In the genomic region with DNA sequence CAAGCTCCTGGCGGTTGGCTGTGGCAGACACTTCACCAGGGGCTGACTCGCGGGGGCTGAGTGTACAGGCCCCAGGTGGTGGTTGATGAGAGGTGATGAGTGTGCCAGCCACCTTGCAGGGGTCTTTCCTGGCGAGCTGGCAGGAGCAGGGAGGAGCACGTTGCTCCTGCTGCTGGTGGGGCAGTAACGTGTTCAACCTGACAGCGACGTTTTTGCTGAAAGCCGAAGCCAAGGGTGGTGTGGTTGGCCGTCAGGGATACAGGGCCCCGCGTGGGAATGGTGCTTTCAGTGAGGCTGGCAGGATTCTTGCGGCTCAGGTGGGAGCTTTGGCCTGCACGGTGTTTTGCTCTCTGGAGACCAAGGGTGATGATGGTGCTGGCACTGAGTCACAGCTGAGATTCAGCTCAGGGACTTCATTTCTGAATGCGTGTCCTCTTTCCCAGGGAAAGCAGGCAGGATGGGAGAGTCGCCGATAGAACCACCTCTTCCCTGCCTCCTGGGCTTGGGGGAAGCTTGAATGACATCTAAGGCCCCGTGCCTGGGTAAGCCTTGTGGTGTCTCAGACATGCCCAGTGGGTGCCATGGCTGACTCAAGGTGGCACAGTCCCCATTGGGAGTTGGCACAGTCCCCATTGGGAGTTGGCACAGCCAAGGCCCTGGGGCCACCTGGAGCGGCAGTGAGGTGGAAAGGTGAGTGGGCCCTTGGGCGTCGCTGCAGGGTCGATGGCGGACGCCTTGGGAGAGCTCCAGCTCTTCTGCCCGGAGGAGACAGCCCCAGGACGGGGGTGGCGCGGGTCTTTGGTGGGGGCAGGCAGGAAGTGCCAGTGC, we compare ENCODE assay signal across 9 cellular contexts. TPM values are rescaled to one million over a fixed set of nuclear protein-coding genes. Genes with fewer than 3 reads are reported as not detected.
A peak's percentile ranks its signal among the peaks of the same experiment; 100 is the strongest.
DNase-seq lines count a peak whose midpoint lies in the region; ATAC-seq and TF ChIP-seq lines count a peak whose summit lies in the region.
"Had no signal": no experiment of that assay in that cellular context is flagged by ENCODE, and none has a peak within 500 bp of the region (broad histone marks: within the 10 kb centered on the region; RNA-seq: fewer than 3 reads in every experiment).

No MANE protein-coding gene starts in this region.

- peak overlapping the region; percentile 83 to 91 for H3K18ac ChIP-seq in mesenchymal stem cell (ENCODE audit: low read depth in 1 of 2, low read length in 2 of 2)

- H3K4me1 ChIP-seq in mesenchymal stem cell (ENCODE audit: control insufficient read depth, insufficient read depth, low read depth, low read length) (peaks cover 56% of the 10 kb centered on the region), thymus (ENCODE audit: control insufficient read depth, insufficient read depth, low read length) (no peaks in the 10 kb centered on the region)

- H3K27me3 Mint-ChIP-seq in activated CD4-positive, alpha-beta T cell treated with anti-CD3 and anti-CD28 coated beads for 36 hours, result no peaks in the 10 kb centered on the region

- POLR2A ChIA-PET in activated CD4-positive, alpha-beta T cell treated with anti-CD3 and anti-CD28 coated beads for 36 hours (lab: Charles Lee), result no interaction called here

- no peak for TF ChIP-seq CTCF in GM13976 (IDR thresholded peaks at IDR 0.05; ENCODE audit: borderline replicate concordance, control extremely low read depth, extremely low read depth, insufficient read depth, missing control alignments)

- H4K8ac ChIP-seq in mesenchymal stem cell (ENCODE audit: low read length), result peak overlapping the region; percentile 90

- H2AFZ ChIP-seq in mesenchymal stem cell (ENCODE audit: low read depth, low read length), result no peak overlapping the region

- H4K91ac ChIP-seq in mesenchymal stem cell (ENCODE audit: low read length), result peak overlapping the region; percentile 96

- no peaks in the 10 kb centered on the region for H3K9me3 ChIP-seq in mesenchymal stem cell (ENCODE audit: control insufficient read depth, low read length)
- H3K9me3 ChIP-seq in thymus (ENCODE audit: control insufficient read depth), result no peaks in the 10 kb centered on the region

- H3K27me3 ChIP-seq in mesenchymal stem cell (ENCODE audit: control insufficient read depth in 1 of 2, insufficient read depth in 1 of 2, low read length in 2 of 2) (no peaks in the 10 kb centered on the region), thymus (ENCODE audit: control insufficient read depth, insufficient read depth) (no peaks in the 10 kb centered on the region)

- intact Hi-C loops in activated CD4-positive, alpha-beta T cell treated with anti-CD3 and anti-CD28 coated beads for 36 hours (cut with DNase I, micrococcal nuclease), result no loop called here

- H3K36me3 Mint-ChIP-seq in activated CD4-positive, alpha-beta T cell treated with anti-CD3 and anti-CD28 coated beads for 36 hours (ENCODE audit: low read depth), result peaks cover 41% of the 10 kb centered on the region

- in situ Hi-C loops in GM13976 (cut with MboI; ENCODE audit: low sequenced_read_pairs, unreplicated experiment), result no loop called here

- peak overlapping the region; percentile 83 for H2BK120ac ChIP-seq in mesenchymal stem cell (ENCODE audit: low read depth, low read length)

- peak overlapping the region; percentile 71 to 91 for H3K4ac ChIP-seq in mesenchymal stem cell (ENCODE audit: low read depth in 1 of 2, low read length in 2 of 2)

- H3K4me2 ChIP-seq in mesenchymal stem cell (ENCODE audit: low read length, poor library complexity, severe bottlenecking), result peak overlapping the region; percentile 65

- peaks cover 5% of the 10 kb centered on the region for H3K79me1 ChIP-seq in mesenchymal stem cell (replicated peaks; ENCODE audit: low read length, poor library complexity, severe bottlenecking)

- H3K36me3 ChIP-seq in mesenchymal stem cell (ENCODE audit: control insufficient read depth in 1 of 2, insufficient read depth in 2 of 2, low read depth in 1 of 2, low read length in 2 of 2) (peaks cover 40 to 62% of the 10 kb centered on the region in 2 experiments), thymus (ENCODE audit: control insufficient read depth, insufficient read depth) (peaks cover 68% of the 10 kb centered on the region)

- H3K4me1 Mint-ChIP-seq in activated CD4-positive, alpha-beta T cell treated with anti-CD3 and anti-CD28 coated beads for 36 hours, result peaks cover 52% of the 10 kb centered on the region

- H2BK15ac ChIP-seq in mesenchymal stem cell (ENCODE audit: low read depth, poor library complexity, severe bottlenecking), result no peak overlapping the region

- ATAC-seq in activated CD4-positive, alpha-beta T cell treated with anti-CD3 and anti-CD28 coated beads for 36 hours, result no peak
- no peak for ATAC-seq in GM18498 (IDR thresholded peaks at IDR 0.05; ENCODE audit: unreplicated experiment)

- peak overlapping the region; percentile 85 for H3K9ac ChIP-seq in mesenchymal stem cell (ENCODE audit: low read length)

- peak overlapping the region in 1 of 2 experiments; percentile 60 for H3K23ac ChIP-seq in mesenchymal stem cell (ENCODE audit: low read length in 2 of 2)

- H3K27ac Mint-ChIP-seq in activated CD4-positive, alpha-beta T cell treated with anti-CD3 and anti-CD28 coated beads for 36 hours, result peak overlapping the region; percentile 69

- peak overlapping the region; percentile 59 to 95 for H2BK12ac ChIP-seq in mesenchymal stem cell (ENCODE audit: low read length in 2 of 2)

- CTCF ChIA-PET in activated CD4-positive, alpha-beta T cell treated with anti-CD3 and anti-CD28 coated beads for 36 hours (lab: Charles Lee), result interaction anchor here (0.7 to 1.0 kb wide), 2 partner anchors 11 to 376 kb away, joined by 3 to 4 read pairs; no protein-coding TSS in a partner anchor

- no peak for DNase-seq in activated CD4-positive, alpha-beta T cell treated with anti-CD3 and anti-CD28 coated beads for 36 hours
- no peak for DNase-seq in activated CD4-positive, alpha-beta T cell treated with anti-CD3 and anti-CD28 coated beads, Interleukin-2, amount 50 U/mL, for 48 hours
- peak; percentile 20 for DNase-seq in mesenchymal stem cell
- DNase-seq in GM13976 (ENCODE audit: low spot score), result no peak
- no peak for DNase-seq in NCI-H446 treated with DMSO at 0.1 percent for 48 hours (lab: John Stamatoyannopoulos, UW)
- DNase-seq: ACHN had no signal

- peak overlapping the region; percentile 36 for H2BK5ac ChIP-seq in mesenchymal stem cell (ENCODE audit: low read depth, low read length, poor library complexity, severe bottlenecking)

- H3K4me3 Mint-ChIP-seq in activated CD4-positive, alpha-beta T cell treated with anti-CD3 and anti-CD28 coated beads for 36 hours, result no peak overlapping the region

- H3K27ac ChIP-seq in cingulate gyrus (ENCODE audit: low read depth, low read length) (peak overlapping the region; percentile 70), mesenchymal stem cell (ENCODE audit: low read length, poor library complexity, severe bottlenecking) (peak overlapping the region; percentile 89), thymus (ENCODE audit: low read depth) (peak overlapping the region; percentile 80)

- no peaks in the 10 kb centered on the region for H3K9me3 Mint-ChIP-seq in activated CD4-positive, alpha-beta T cell treated with anti-CD3 and anti-CD28 coated beads for 36 hours (ENCODE audit: low read depth)

- H2AK5ac ChIP-seq in mesenchymal stem cell (ENCODE audit: low read length, severe bottlenecking), result peak overlapping the region; percentile 77

- 90% methylated on average over 28 of the region's 28 CpGs for WGBS in mesenchymal stem cell
- 93% methylated on average over 28 of the region's 28 CpGs for WGBS in thymus

- peak overlapping the region; percentile 16 to 81 for H3K14ac ChIP-seq in mesenchymal stem cell (ENCODE audit: low read length in 2 of 2)

- H3K4me3 ChIP-seq in mesenchymal stem cell (ENCODE audit: insufficient read depth in 1 of 2, low read depth in 1 of 2, low read length in 2 of 2), result peak overlapping the region in 1 of 2 experiments; percentile 48
- no peak overlapping the region for H3K4me3 ChIP-seq in thymus (ENCODE audit: low read length)

RNA-seq across cellular contexts. Expression of gene DAZAP1, which starts 8.8 kb away (rescaled TPM):
- total RNA-seq in activated CD4-positive, alpha-beta T cell treated with anti-CD3 and anti-CD28 coated beads for 36 hours, result 100 to 1,000 TPM; 248 to 347 TPM
- 65.2 TPM for polyA plus RNA-seq in mesenchymal stem cell (2013, experiment 1 of 2)
- polyA plus RNA-seq in mesenchymal stem cell (2013, experiment 2 of 2), result 66.2 TPM
- 112 TPM for polyA plus RNA-seq in thymus

RNA-seq across cellular contexts. Expression of gene GAMT, which starts 14.9 kb away (rescaled TPM):
- total RNA-seq in activated CD4-positive, alpha-beta T cell treated with anti-CD3 and anti-CD28 coated beads for 36 hours, result 10 to 100 TPM; 30.4 to 31.5 TPM
- polyA plus RNA-seq in mesenchymal stem cell (2013, experiment 1 of 2), result 33.5 TPM
- polyA plus RNA-seq in mesenchymal stem cell (2013, experiment 2 of 2), result 34.5 TPM
- 19.1 TPM for polyA plus RNA-seq in thymus

RNA-seq across cellular contexts. Expression of gene RPS15, which starts 22.0 kb away (rescaled TPM):
- total RNA-seq in activated CD4-positive, alpha-beta T cell treated with anti-CD3 and anti-CD28 coated beads for 36 hours, result 1,000 to 10,000 TPM; 1,716 to 1,858 TPM
- polyA plus RNA-seq in mesenchymal stem cell (2013, experiment 1 of 2), result 2,213 TPM
- polyA plus RNA-seq in mesenchymal stem cell (2013, experiment 2 of 2), result 2,093 TPM
- 3,095 TPM for polyA plus RNA-seq in thymus

RNA-seq across cellular contexts. Expression of gene NDUFS7, which starts 32.5 kb away (rescaled TPM):
- 100 to 1,000 TPM in 1 of 2 experiments, 10 to 100 TPM in 1; 93.4 to 113 TPM for total RNA-seq in activated CD4-positive, alpha-beta T cell treated with anti-CD3 and anti-CD28 coated beads for 36 hours
- 54.3 TPM for polyA plus RNA-seq in mesenchymal stem cell (2013, experiment 1 of 2)
- 52.4 TPM for polyA plus RNA-seq in mesenchymal stem cell (2013, experiment 2 of 2)
- polyA plus RNA-seq in thymus, result 61.8 TPM

RNA-seq across cellular contexts. Expression of gene APC2, which starts 33.7 kb away (rescaled TPM):
- total RNA-seq in activated CD4-positive, alpha-beta T cell treated with anti-CD3 and anti-CD28 coated beads for 36 hours, result under 1 TPM; 0.09 to 0.14 TPM
- 0.23 TPM for polyA plus RNA-seq in mesenchymal stem cell (2013, experiment 1 of 2)
- polyA plus RNA-seq in mesenchymal stem cell (2013, experiment 2 of 2), result 0.23 TPM
- 0.11 TPM for polyA plus RNA-seq in thymus
